8 cellular contexts compared by ENCODE assay signal in the genomic region with DNA sequence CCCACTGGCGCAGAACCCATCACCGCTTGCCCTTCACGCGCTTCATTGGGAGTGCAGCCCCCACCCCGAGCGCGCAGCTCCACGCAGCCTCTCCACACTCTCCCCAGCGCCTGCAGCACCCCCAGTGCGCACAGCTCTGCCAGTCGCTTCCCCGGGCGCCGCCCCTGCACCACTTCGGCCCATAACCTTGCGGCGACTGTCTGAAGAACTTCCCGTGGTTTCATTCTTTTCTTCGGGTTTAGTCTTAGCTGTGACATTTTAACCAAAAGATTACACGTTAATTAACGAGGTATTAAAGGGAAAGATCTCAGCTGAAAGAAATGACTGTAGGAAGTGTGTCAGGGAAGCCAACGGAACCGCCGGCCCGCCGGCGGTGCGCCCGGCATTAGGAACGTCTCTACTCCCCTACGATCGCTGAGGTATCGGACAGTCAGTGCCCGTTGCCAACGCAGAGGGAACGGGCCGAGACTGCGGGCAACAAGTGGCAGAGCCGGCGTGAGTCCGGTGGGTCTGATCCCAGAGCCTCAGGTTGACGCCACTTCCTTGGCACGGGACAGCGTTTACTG. TPM values are rescaled to one million over a fixed set of nuclear protein-coding genes. Genes with fewer than 3 reads are reported as not detected.
DNase-seq lines count a peak whose midpoint lies in the region; ATAC-seq, FAIRE-seq and TF ChIP-seq lines count a peak whose summit lies in the region.
"Not testable (repeated sequence)": the region's sequence is repeated elsewhere in the genome, so short reads cannot be mapped to it uniquely, and the experiment has no call there.

No MANE protein-coding gene starts in this region.

- not testable (repeated sequence) for H4K20me1 ChIP-seq in astrocyte (ENCODE audit: insufficient read depth, low read length)

- peak overlapping the region; percentile 91 for H2AFZ ChIP-seq in astrocyte (ENCODE audit: low read depth, low read length)

- H3K9me3 Mint-ChIP-seq in CD4-positive, alpha-beta T cell; astrocyte (ENCODE audit: unreplicated experiment); stimulated activated effector memory CD8-positive, alpha-beta T cell treated with anti-CD3 and anti-CD28 coated beads, Interleukin-12 subunit alpha, Interleukin-12 subunit beta, amount 100 ng/mL, for 72 hours: not testable (repeated sequence)

- H3K79me2 ChIP-seq in astrocyte (ENCODE audit: insufficient read depth, low read length), result not testable (repeated sequence)

- not testable (repeated sequence) for H3K36me3 Mint-ChIP-seq in CD4-positive, alpha-beta T cell (ENCODE audit: low read depth); astrocyte (ENCODE audit: low read depth, unreplicated experiment); stimulated activated effector memory CD8-positive, alpha-beta T cell treated with anti-CD3 and anti-CD28 coated beads, Interleukin-12 subunit alpha, Interleukin-12 subunit beta, amount 100 ng/mL, for 72 hours

- not testable (repeated sequence) for FAIRE-seq in astrocyte (lab: Jason Lieb, UNC)

- H3K9me3 ChIP-seq in CD4-positive, alpha-beta T cell (ENCODE audit: control insufficient read depth, low read length); SK-N-MC (ENCODE audit: low read depth, low read length); astrocyte (ENCODE audit: insufficient read depth, low read depth, low read length); mononuclear cell (ENCODE audit: low read depth, low read length): not testable (repeated sequence)

- ATAC-seq in CD4-positive, alpha-beta T cell (ENCODE audit: poor library complexity); stimulated activated effector memory CD8-positive, alpha-beta T cell treated with anti-CD3 and anti-CD28 coated beads, Interleukin-12 subunit alpha, Interleukin-12 subunit beta, amount 100 ng/mL, for 72 hours: not testable (repeated sequence)
- ATAC-seq in GM19455 (IDR thresholded peaks at IDR 0.05; ENCODE audit: unreplicated experiment) (peak; percentile 49), HG03520 (IDR thresholded peaks at IDR 0.05; ENCODE audit: unreplicated experiment) (peak; percentile 32)

- H3K27me3 ChIP-seq in CD4-positive, alpha-beta T cell (ENCODE audit: control insufficient read depth, insufficient read depth, low read length); astrocyte (ENCODE audit: insufficient read depth, low read length); mononuclear cell (ENCODE audit: insufficient read depth, low read length): not testable (repeated sequence)

- peak overlapping the region; percentile 51 for H3K4me3 Mint-ChIP-seq in CD4-positive, alpha-beta T cell
- H3K4me3 Mint-ChIP-seq in astrocyte (ENCODE audit: unreplicated experiment), result peak overlapping the region; percentile 92
- H3K4me3 Mint-ChIP-seq in stimulated activated effector memory CD8-positive, alpha-beta T cell treated with anti-CD3 and anti-CD28 coated beads, Interleukin-12 subunit alpha, Interleukin-12 subunit beta, amount 100 ng/mL, for 72 hours, result peak overlapping the region; percentile 74

- H3K27me3 Mint-ChIP-seq in CD4-positive, alpha-beta T cell, result peaks cover 38% of the 10 kb centered on the region
- H3K27me3 Mint-ChIP-seq in astrocyte (ENCODE audit: low read depth, unreplicated experiment), result not testable (repeated sequence)

- H3K4me2 ChIP-seq in astrocyte (ENCODE audit: low read length), result peak overlapping the region; percentile 88

- H3K27ac Mint-ChIP-seq in CD4-positive, alpha-beta T cell; astrocyte (ENCODE audit: unreplicated experiment); stimulated activated effector memory CD8-positive, alpha-beta T cell treated with anti-CD3 and anti-CD28 coated beads, Interleukin-12 subunit alpha, Interleukin-12 subunit beta, amount 100 ng/mL, for 72 hours: not testable (repeated sequence)

- not testable (repeated sequence) for DNase-seq in CD4-positive, alpha-beta T cell; SK-N-MC (ENCODE audit: low read depth, low spot score); stimulated activated effector memory CD8-positive, alpha-beta T cell treated with anti-CD3 and anti-CD28 coated beads, Interleukin-12 subunit alpha, Interleukin-12 subunit beta, amount 100 ng/mL, for 72 hours (ENCODE audit: low spot score in 2 of 2)
- DNase-seq in astrocyte (ENCODE audit: low read depth), result peak; percentile 31
- peak; percentile 17 for DNase-seq in foreskin melanocyte

- not testable (repeated sequence) for H3K36me3 ChIP-seq in SK-N-MC (ENCODE audit: insufficient read depth, low read length); astrocyte (ENCODE audit: insufficient read depth, low read length)

- not testable (repeated sequence) for H3K4me1 ChIP-seq in astrocyte (ENCODE audit: insufficient read depth, low read length); mononuclear cell (ENCODE audit: insufficient read depth, low read length)

- not testable (repeated sequence) for H3K4me1 Mint-ChIP-seq in CD4-positive, alpha-beta T cell (ENCODE audit: low read depth); astrocyte (ENCODE audit: low read depth, unreplicated experiment)
- peaks cover 20% of the 10 kb centered on the region for H3K4me1 Mint-ChIP-seq in stimulated activated effector memory CD8-positive, alpha-beta T cell treated with anti-CD3 and anti-CD28 coated beads, Interleukin-12 subunit alpha, Interleukin-12 subunit beta, amount 100 ng/mL, for 72 hours

- TF ChIP-seq CTCF in CD4-positive, alpha-beta T cell (IDR thresholded peaks at IDR 0.05); astrocyte (IDR thresholded peaks at IDR 0.05; ENCODE audit: insufficient read depth, low read depth, low read length): not testable (repeated sequence)

- H3K27ac ChIP-seq in CD4-positive, alpha-beta T cell (ENCODE audit: low read depth, low read length); SK-N-MC; astrocyte (ENCODE audit: low read depth, low read length): not testable (repeated sequence)

- CTCF ChIA-PET in CD4-positive, alpha-beta T cell (lab: Charles Lee), result not testable (repeated sequence)

- POLR2A ChIA-PET in CD4-positive, alpha-beta T cell (lab: Charles Lee), result not testable (repeated sequence)

- not testable (repeated sequence) for H3K9ac ChIP-seq in SK-N-MC (ENCODE audit: insufficient read length)
- peak overlapping the region; percentile 84 for H3K9ac ChIP-seq in astrocyte (ENCODE audit: low read length)

- intact Hi-C loops in CD4-positive, alpha-beta T cell (cut with DNase I, micrococcal nuclease), result loop anchor here in 1 of 2 experiments (5.0 kb wide), 1 partner anchor 588 kb away; no protein-coding TSS in a partner anchor

- H3K4me3 ChIP-seq in SK-N-MC (peak overlapping the region; percentile 76), astrocyte (ENCODE audit: insufficient read depth, low read depth, low read length) (peak overlapping the region; percentile 72), mononuclear cell (ENCODE audit: low read length) (peak overlapping the region; percentile 33)

RNA-seq across cellular contexts. Expression of a gene that starts 0.6 kb away (rescaled TPM):
- total RNA-seq in CD4-positive, alpha-beta T cell, result not detected
- 6.5 and 7.3 TPM in 2 replicates for total RNA-seq in astrocyte
- 1.5 TPM for total RNA-seq in mononuclear cell
